ENCODE assay signal across 8 cellular contexts in the genomic region with DNA sequence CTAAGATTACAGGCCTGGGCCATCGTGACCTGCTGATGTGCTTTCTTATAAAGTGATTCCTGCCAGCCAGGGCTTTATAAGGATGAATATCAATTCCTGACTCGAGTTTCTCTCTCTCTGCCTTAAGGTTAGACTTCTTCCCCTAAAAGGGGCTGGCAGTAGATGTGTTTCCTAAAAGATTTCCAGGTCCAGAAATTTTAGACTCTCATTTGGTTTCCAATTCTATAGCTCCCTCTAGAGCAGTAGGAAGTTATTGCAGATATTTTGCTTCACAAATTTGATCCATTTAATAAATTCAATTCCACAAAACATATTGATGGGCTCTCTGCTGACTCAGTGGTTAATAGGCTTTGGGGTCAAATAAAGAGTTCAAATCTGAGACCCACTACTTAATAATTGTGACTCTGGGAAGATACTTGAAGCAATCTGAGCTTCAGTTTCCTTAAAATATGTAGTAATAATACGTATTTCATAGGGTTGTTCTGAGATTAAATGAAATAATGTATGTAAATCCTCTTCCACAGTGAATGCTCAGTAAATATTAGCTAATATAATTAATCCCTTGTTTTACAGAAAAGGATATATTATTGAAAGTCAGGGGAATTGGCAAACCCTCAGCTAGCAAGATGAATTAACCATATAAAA. TPM values are rescaled to one million over a fixed set of nuclear protein-coding genes. Genes with fewer than 3 reads are reported as not detected.
DNase-seq lines count a peak whose midpoint lies in the region; ATAC-seq and TF ChIP-seq lines count a peak whose summit lies in the region.

No MANE protein-coding gene starts in this region.

- H3K27ac ChIP-seq in CD4-positive, alpha-beta memory T cell (ENCODE audit: low read depth, low read length), result peak overlapping the region; percentile 19
- no peak overlapping the region for H3K27ac ChIP-seq in liver (ENCODE audit: low read depth in 1 of 2, low read length in 2 of 2)

- H3K4me1 ChIP-seq in CD4-positive, alpha-beta memory T cell (ENCODE audit: insufficient read depth, low read length), result peaks cover 54% of the 10 kb centered on the region
- no peaks in the 10 kb centered on the region for H3K4me1 ChIP-seq in liver (ENCODE audit: control insufficient read depth in 4 of 4, insufficient read depth in 4 of 4, low read length in 3 of 4)

- H3K36me3 ChIP-seq in CD4-positive, alpha-beta memory T cell (ENCODE audit: insufficient read depth, low read length), result no peaks in the 10 kb centered on the region
- no peaks in the 10 kb centered on the region for H3K36me3 ChIP-seq in liver (ENCODE audit: control insufficient read depth in 4 of 4, insufficient read depth in 3 of 4, low read depth in 1 of 4, low read length in 3 of 4)

- H3K27me3 ChIP-seq in CD4-positive, alpha-beta memory T cell (ENCODE audit: insufficient read depth, low read length), result no peaks in the 10 kb centered on the region
- H3K27me3 ChIP-seq in liver (ENCODE audit: control insufficient read depth in 4 of 4, insufficient read depth in 4 of 4, low read length in 3 of 4), result no peaks in the 10 kb centered on the region

- intact Hi-C loops in CD4-positive, alpha-beta memory T cell (cut with micrococcal nuclease), result loop anchor here (1.0 kb wide), 3 partner anchors 9 to 145 kb away; a partner anchor contains a TSS

- POLR2A ChIA-PET in CD4-positive, alpha-beta memory T cell (lab: Charles Lee; ENCODE audit: partially characterized antibody), result interaction anchor here (0.7 to 39.7 kb wide), 12 partner anchors 11 to 161 kb away, joined by 3 to 5737 read pairs (median 4); a partner anchor contains a TSS

- peak in 4 of 5 donors; percentile 59 to 65 (median 64) for DNase-seq in CD4-positive, alpha-beta memory T cell
- no peak for DNase-seq in HFF-Myc (ENCODE audit: extremely low read depth, low read depth)
- peak; percentile 85 for DNase-seq in OCI-M1 (lab: John Stamatoyannopoulos, UW)
- DNase-seq in central memory CD8-positive, alpha-beta T cell (ENCODE audit: low spot score in 2 of 2), result no peak
- DNase-seq in stimulated activated CD4-positive, alpha-beta T cell treated with anti-CD3 and anti-CD28 coated beads, Interleukin-4, amount 100 ng/mL, for 24 hours, result no peak

- CTCF ChIA-PET in CD4-positive, alpha-beta memory T cell (lab: Charles Lee; ENCODE audit: partially characterized antibody), result interaction anchor here (0.5 to 33.6 kb wide), 33 partner anchors 8 to 237 kb away, joined by 3 to 821 read pairs (median 5); a partner anchor contains a TSS

- peak overlapping the region; percentile 77 to 93 (median 87) for H3K27ac Mint-ChIP-seq in CD4-positive, alpha-beta memory T cell
- peak overlapping the region; percentile 57 for H3K27ac Mint-ChIP-seq in central memory CD8-positive, alpha-beta T cell (ENCODE audit: low read depth)

- no peak overlapping the region for H3K9ac ChIP-seq in liver (ENCODE audit: low read depth in 1 of 2, low read length in 2 of 2)

- TF ChIP-seq CTCF in HFF-Myc (IDR thresholded peaks at IDR 0.05; ENCODE audit: low read depth, low read length, missing control alignments), result peak; percentile 60
- TF ChIP-seq CTCF in liver (IDR thresholded peaks at IDR 0.05; ENCODE audit: low read depth, low read length, missing input control), result peak; percentile 61

- H3K4me3 ChIP-seq in CD4-positive, alpha-beta memory T cell (ENCODE audit: low read length in 2 of 2), result no peak overlapping the region
- H3K4me3 ChIP-seq in HFF-Myc (replicated peaks; ENCODE audit: low read depth, low read length) (no peak overlapping the region), liver (ENCODE audit: low read depth in 1 of 3, low read length in 3 of 3) (no peak overlapping the region)

- peaks cover 0 to 1% (median 0%) of the 10 kb centered on the region in 8 donors for H3K9me3 Mint-ChIP-seq in CD4-positive, alpha-beta memory T cell
- no peaks in the 10 kb centered on the region for H3K9me3 Mint-ChIP-seq in central memory CD8-positive, alpha-beta T cell

- H3K4me3 Mint-ChIP-seq in CD4-positive, alpha-beta memory T cell, result peak overlapping the region in 5 of 8 donors; percentile 32 to 68 (median 43)
- peak overlapping the region; percentile 61 for H3K4me3 Mint-ChIP-seq in central memory CD8-positive, alpha-beta T cell

- H3K9me3 ChIP-seq in CD4-positive, alpha-beta memory T cell (ENCODE audit: control insufficient read depth in 1 of 2, low read length in 2 of 2), result no peaks in the 10 kb centered on the region
- H3K9me3 ChIP-seq in liver (ENCODE audit: control insufficient read depth in 4 of 4, low read length in 3 of 4), result no peaks in the 10 kb centered on the region

- H3K4me1 Mint-ChIP-seq in CD4-positive, alpha-beta memory T cell, result peaks cover 35 to 55% (median 48%) of the 10 kb centered on the region in 4 donors
- H3K4me1 Mint-ChIP-seq in central memory CD8-positive, alpha-beta T cell, result peaks cover 39% of the 10 kb centered on the region

- no peak for ATAC-seq in central memory CD8-positive, alpha-beta T cell (replicated peaks; ENCODE audit: extremely low read depth, poor library complexity, severe bottlenecking)
- no peak for ATAC-seq in GM18519 (IDR thresholded peaks at IDR 0.05; ENCODE audit: low FRiP score, unreplicated experiment)
- no peak for ATAC-seq in HG03045 (IDR thresholded peaks at IDR 0.05; ENCODE audit: unreplicated experiment)

- TF ChIP-seq RAD21 in liver (IDR thresholded peaks at IDR 0.05), result peak; percentile 94 to 96

- 65% methylated on average over 3 of the region's 3 CpGs for WGBS in liver

- peaks cover 0 to 2% of the 10 kb centered on the region in 2 donors for H3K36me3 Mint-ChIP-seq in CD4-positive, alpha-beta memory T cell
- peaks cover 4% of the 10 kb centered on the region for H3K36me3 Mint-ChIP-seq in central memory CD8-positive, alpha-beta T cell (ENCODE audit: insufficient read depth)

- no peaks in the 10 kb centered on the region for H3K27me3 Mint-ChIP-seq in CD4-positive, alpha-beta memory T cell
- H3K27me3 Mint-ChIP-seq in central memory CD8-positive, alpha-beta T cell, result no peaks in the 10 kb centered on the region

TF ChIP-seq in liver, 16 proteins besides CTCF, POLR2A, EP300 and RAD21:
- TF ChIP-seq HNF4A (conservative IDR thresholded peaks at IDR 0.05) (peak in 1 of 2 donors; percentile 25), FOXA1 (IDR thresholded peaks at IDR 0.05) (no peak)

RNA-seq across cellular contexts. Expression of a gene that starts 2.1 kb away (rescaled TPM):
- total RNA-seq in CD4-positive, alpha-beta memory T cell, result 10 to 100 TPM; 38.1 to 40.7 TPM
- 10 to 100 TPM; 25.8 to 42.0 TPM for polyA plus RNA-seq in CD4-positive, alpha-beta memory T cell
- total RNA-seq in liver, result 1 to 10 TPM; 4.9 to 5.7 TPM
- polyA plus RNA-seq in liver, result 10 to 100 TPM in 1 of 2 donors, 1 to 10 TPM in 1; 3.6 to 10.0 TPM

RNA-seq across cellular contexts. Expression of a gene that starts 27.1 kb away (rescaled TPM):
- total RNA-seq in CD4-positive, alpha-beta memory T cell, result 1,000 to 10,000 TPM; 7,421 to 7,929 TPM
- over 10,000 TPM; 34,708 to 62,423 TPM for polyA plus RNA-seq in CD4-positive, alpha-beta memory T cell
- 1,000 to 10,000 TPM; 1,388 to 2,879 TPM for total RNA-seq in liver
- 1,000 to 10,000 TPM; 3,021 to 3,787 TPM for polyA plus RNA-seq in liver

RNA-seq across cellular contexts. Expression of a gene that starts 27.3 kb away (rescaled TPM):
- 10 to 100 TPM; 62.1 to 62.8 TPM for total RNA-seq in CD4-positive, alpha-beta memory T cell
- 1 to 10 TPM; 5.7 to 7.5 TPM for polyA plus RNA-seq in CD4-positive, alpha-beta memory T cell
- total RNA-seq in liver, result 1 to 10 TPM in 1 of 2 donors, under 1 TPM in 1; 0.65 to 1.0 TPM
- polyA plus RNA-seq in liver, result under 1 TPM; 0.32 to 0.68 TPM

Comparison
In these comparisons a context has a peak if more than half of its experiments do, and no peak if none do; other contexts are left out.
1. DNase-seq: peak in CD4-positive, alpha-beta memory T cell (4 of 5) and OCI-M1 (single experiment); none in HFF-Myc (single experiment), central memory CD8-positive, alpha-beta T cell (0 of 2) and stimulated activated CD4-positive, alpha-beta T cell treated with anti-CD3 and anti-CD28 coated beads, Interleukin-4, amount 100 ng/mL, for 24 hours (single experiment).
2. RNA of a gene that starts 2.1 kb away (total RNA-seq): 38.1 to 40.7 TPM in CD4-positive, alpha-beta memory T cell; 4.9 to 5.7 TPM in liver; every median in the first group is over 4 times any median in the second.
3. RNA of a gene that starts 27.3 kb away (total RNA-seq): 62.1 to 62.8 TPM in CD4-positive, alpha-beta memory T cell; 0.65 to 1.0 TPM in liver; every median in the first group is over 10 times any median in the second.